In the genomic region with DNA sequence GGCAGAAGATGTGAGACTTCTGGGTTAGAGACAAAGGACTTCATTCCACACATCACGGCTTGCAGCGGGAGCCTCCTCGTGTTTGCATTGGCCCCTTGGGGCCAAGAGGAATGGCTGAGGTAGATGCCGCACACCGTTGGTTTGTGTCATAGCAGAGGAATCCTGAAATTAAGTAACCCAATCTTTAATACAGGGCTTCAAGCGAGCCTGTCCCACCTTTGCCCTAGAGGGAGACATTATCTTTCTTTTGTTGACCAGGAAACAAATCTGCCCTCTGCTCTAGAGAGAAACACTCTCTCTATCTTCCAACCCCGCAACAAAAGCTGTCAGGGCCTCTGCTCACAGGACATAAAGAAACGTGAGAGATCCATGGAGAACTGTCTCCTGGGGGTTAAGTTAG, we compare ENCODE assay signal across 21 cellular contexts.
"Had no signal": no experiment of that assay in that cellular context is flagged by ENCODE, and none has a peak within 500 bp of the region (broad histone marks: within the 10 kb centered on the region; RNA-seq: fewer than 3 reads in every experiment).

No MANE protein-coding gene starts in this region.

- DNase-seq: activated CD4-positive, alpha-beta T cell treated with anti-CD3 and anti-CD28 coated beads, Interleukin-2, amount 50 U/mL, for 4 hours; activated CD4-positive, CD25-positive, alpha-beta regulatory T cell treated with anti-CD3 and anti-CD28 coated beads, Interleukin-2, amount 50 U/mL, for 72 hours; activated naive CD4-positive, alpha-beta T cell treated with anti-CD3 and anti-CD28 coated beads for 36 hours; activated naive CD8-positive, alpha-beta T cell treated with anti-CD3 and anti-CD28 coated beads, Interleukin-2, amount 50 U/mL, for 24 hours; activated T-cell treated with anti-CD3 and anti-CD28 coated beads, Interleukin-2, amount 50 U/mL, for 1 hour; aorta; dermis blood vessel endothelial cell; effector memory CD8-positive, alpha-beta T cell; erythroblast; islet precursor cell; left ventricle myocardium inferior; ovary; sigmoid colon; stimulated activated CD4-positive, alpha-beta T cell treated with anti-CD3 and anti-CD28 coated beads, Interleukin-1b, Interleukin-23, amount 100 ng/mL, for 48 hours; stomach; T-helper 9 cell; testis; upper lobe of left lung had no signal

- ATAC-seq: activated naive CD8-positive, alpha-beta T cell treated with anti-CD3 and anti-CD28 coated beads, Interleukin-2, amount 50 U/mL, for 24 hours; effector memory CD8-positive, alpha-beta T cell had no signal

- H3K27ac Mint-ChIP-seq: activated naive CD4-positive, alpha-beta T cell treated with anti-CD3 and anti-CD28 coated beads for 36 hours; activated naive CD8-positive, alpha-beta T cell treated with anti-CD3 and anti-CD28 coated beads, Interleukin-2, amount 50 U/mL, for 24 hours; activated T-helper 2 cell treated with anti-CD3 and anti-CD28 coated beads, Interferon-gamma antibody, Interleukin-2, Interleukin-4, amounts not matched to agents 10 μg/mL and 5 μg/mL and 100 μg/mL, durations not matched to agents 14 hours and 24 hours and 36 hours; neural progenitor cell had no signal

- H3K9me3 Mint-ChIP-seq: activated naive CD8-positive, alpha-beta T cell treated with anti-CD3 and anti-CD28 coated beads, Interleukin-2, amount 50 U/mL, for 24 hours; activated T-helper 2 cell treated with anti-CD3 and anti-CD28 coated beads, Interferon-gamma antibody, Interleukin-2, Interleukin-4, amounts not matched to agents 10 μg/mL and 5 μg/mL and 100 μg/mL, durations not matched to agents 14 hours and 24 hours and 36 hours; effector memory CD8-positive, alpha-beta T cell; neural progenitor cell had no signal

- H3K27me3 Mint-ChIP-seq: activated naive CD8-positive, alpha-beta T cell treated with anti-CD3 and anti-CD28 coated beads, Interleukin-2, amount 50 U/mL, for 24 hours had no signal

- H3K4me3 ChIP-seq: breast epithelium, left ventricle myocardium inferior, neural progenitor cell, ovary, sigmoid colon, stomach, testis, upper lobe of left lung had no signal

- H3K4me1 Mint-ChIP-seq: activated naive CD8-positive, alpha-beta T cell treated with anti-CD3 and anti-CD28 coated beads, Interleukin-2, amount 50 U/mL, for 24 hours had no signal

- H3K36me3 Mint-ChIP-seq: neural progenitor cell had no signal

- H3K4me3 Mint-ChIP-seq: activated naive CD4-positive, alpha-beta T cell treated with anti-CD3 and anti-CD28 coated beads for 36 hours; activated naive CD8-positive, alpha-beta T cell treated with anti-CD3 and anti-CD28 coated beads, Interleukin-2, amount 50 U/mL, for 24 hours; effector memory CD8-positive, alpha-beta T cell; neural progenitor cell had no signal
